ENCODE assay signal across 8 cellular contexts in genomic region chr10:58384095-58384494, GRCh38. TPM values are rescaled to one million over a fixed set of nuclear protein-coding genes. Genes with fewer than 3 reads are reported as not detected.
DNase-seq lines count a peak whose midpoint lies in the region; ATAC-seq and TF ChIP-seq lines count a peak whose summit lies in the region.

No MANE protein-coding gene starts in this region.

- peak overlapping the region; percentile 71 for H3K4me2 ChIP-seq in neural cell (ENCODE audit: low read length)

- H3K27ac ChIP-seq in coronary artery, result peak overlapping the region; percentile 81 to 94
- H3K27ac ChIP-seq in neural cell (ENCODE audit: low read length), result peak overlapping the region; percentile 95

- no peak overlapping the region for H2AFZ ChIP-seq in neural cell (ENCODE audit: low read depth, low read length)

- in situ Hi-C loops in G401 (cut with HindIII; ENCODE audit: low sequenced_read_pairs), result no loop called here

- no peaks in the 10 kb centered on the region for H3K9me2 ChIP-seq in neural cell (ENCODE audit: insufficient read depth, low read length)

- TF ChIP-seq EP300 in neural cell (conservative IDR thresholded peaks at IDR 0.05; ENCODE audit: poor library complexity, severe bottlenecking), result no peak

- no peak for TF ChIP-seq RAD21 in neural cell (conservative IDR thresholded peaks at IDR 0.05)

- H3K27me3 ChIP-seq in neural cell (ENCODE audit: insufficient read depth, low read depth, low read length), result no peaks in the 10 kb centered on the region

- peak; percentile 94 for DNase-seq in NOMO-1 treated with DMSO at 0.1 percent for 48 hours (lab: John Stamatoyannopoulos, UW; ENCODE audit: unreplicated experiment)
- DNase-seq in coronary artery (ENCODE audit: low spot score), result no peak
- no peak for DNase-seq in activated effector memory CD4-positive, alpha-beta T cell treated with anti-CD3 and anti-CD28 coated beads, Interleukin-2, amount 50 U/mL, for 16 hours
- DNase-seq in G401 (ENCODE audit: low spot score), result no peak
- no peak for DNase-seq in LoVo (ENCODE audit: low spot score)

- H3K9me3 ChIP-seq in neural cell (ENCODE audit: low read length), result no peaks in the 10 kb centered on the region

- TF ChIP-seq CTCF in coronary artery (IDR thresholded peaks at IDR 0.05), result no peak
- TF ChIP-seq CTCF in neural cell (IDR thresholded peaks at IDR 0.05; ENCODE audit: poor library complexity, severe bottlenecking), result no peak

- peaks cover 27% of the 10 kb centered on the region for H3K79me2 ChIP-seq in neural cell (replicated peaks; ENCODE audit: insufficient read depth, low read length)

- H3F3A ChIP-seq in neural cell (ENCODE audit: insufficient read depth, low read length, poor library complexity, severe bottlenecking), result no peaks in the 10 kb centered on the region

- H4K20me1 ChIP-seq in neural cell (ENCODE audit: insufficient read depth), result no peaks in the 10 kb centered on the region

- H3K36me3 ChIP-seq in neural cell (ENCODE audit: insufficient read depth, low read length), result no peaks in the 10 kb centered on the region

- ATAC-seq in GM18858 (IDR thresholded peaks at IDR 0.05; ENCODE audit: unreplicated experiment), result peak; percentile 87
- peak; percentile 47 for ATAC-seq in HG02759 (IDR thresholded peaks at IDR 0.05; ENCODE audit: unreplicated experiment)

- H3K9ac ChIP-seq in neural cell (ENCODE audit: low read length), result peak overlapping the region; percentile 95

- peak overlapping the region; percentile 92 for H3K4me3 ChIP-seq in coronary artery
- H3K4me3 ChIP-seq in neural cell (ENCODE audit: low read length), result peak overlapping the region; percentile 80

TF ChIP-seq in neural cell, 6 proteins besides CTCF, POLR2A, EP300 and RAD21:
- TF ChIP-seq MXI1 (conservative IDR thresholded peaks at IDR 0.05; ENCODE audit: poor library complexity, severe bottlenecking) (no peak), REST (IDR thresholded peaks at IDR 0.05; ENCODE audit: borderline replicate concordance) (no peak)

RNA-seq across cellular contexts. Expression of gene TFAM, which starts 1.1 kb away (rescaled TPM):
- polyA plus RNA-seq in neural cell, result 26.5 and 27.2 TPM in 2 replicates
- polyA minus RNA-seq in neural cell, result 33.8 and 38.1 TPM in 2 replicates
- total RNA-seq in G401 (2014; rRNA removed; shearing (Covaris generic)), result 67.1 and 102 TPM in 2 replicates

RNA-seq across cellular contexts. Expression of gene UBE2D1, which starts 49.3 kb away (rescaled TPM):
- polyA plus RNA-seq in neural cell, result 68.6 and 89.8 TPM in 2 replicates
- 79.4 and 90.5 TPM in 2 replicates for polyA minus RNA-seq in neural cell
- 15.3 and 20.7 TPM in 2 replicates for total RNA-seq in G401 (2014; rRNA removed; shearing (Covaris generic))
